Comparison of ENCODE assay signal across 12 cellular contexts in the genomic region with DNA sequence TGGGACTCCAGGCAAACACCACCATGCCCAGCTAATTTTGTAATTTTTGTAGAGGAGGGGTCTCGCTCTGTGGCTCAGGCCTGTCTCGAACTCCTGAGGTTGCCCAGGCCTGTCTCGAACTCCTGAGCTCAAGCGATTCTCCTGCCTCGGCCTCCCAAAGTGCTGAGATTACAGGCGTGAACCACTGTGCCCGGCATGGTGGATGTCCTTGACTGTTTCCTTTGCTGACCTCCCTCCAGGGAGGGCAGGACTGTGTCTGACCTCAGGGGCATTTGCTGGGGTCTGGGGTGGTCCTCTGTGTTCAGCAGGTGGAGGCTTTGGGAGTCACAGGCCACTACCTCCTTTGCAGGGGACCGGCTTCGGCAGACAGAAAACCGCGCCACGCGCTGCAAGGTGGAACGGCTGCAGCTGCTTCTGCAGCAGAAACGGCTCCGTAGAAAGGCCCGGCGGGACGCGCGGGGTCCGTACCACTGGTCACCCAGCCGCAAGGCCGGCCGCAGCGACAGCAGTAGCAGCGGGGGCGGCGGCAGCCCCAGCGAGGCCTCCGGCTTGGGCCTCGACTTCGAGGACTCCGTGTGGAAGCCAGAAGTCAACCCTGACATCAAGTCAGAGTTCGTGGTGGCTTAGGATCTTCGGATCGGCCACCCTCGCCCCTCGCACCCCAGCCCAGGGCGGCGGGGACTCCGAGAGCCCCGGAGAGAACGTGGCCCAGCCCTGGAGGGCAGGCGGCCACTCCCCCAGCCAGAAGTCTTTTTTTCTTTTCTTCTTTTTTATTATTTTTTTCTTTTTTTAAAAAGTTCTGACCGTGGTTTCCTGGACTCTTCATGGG. TPM values are rescaled to one million over a fixed set of nuclear protein-coding genes. Genes with fewer than 3 reads are reported as not detected.
DNase-seq lines count a peak whose midpoint lies in the region; ATAC-seq and TF ChIP-seq lines count a peak whose summit lies in the region.
"Had no signal": no experiment of that assay in that cellular context is flagged by ENCODE, and none has a peak within 500 bp of the region (broad histone marks: within the 10 kb centered on the region; RNA-seq: fewer than 3 reads in every experiment).

No MANE protein-coding gene starts in this region.

- peak overlapping the region; percentile 93 to 97 for H3K27ac Mint-ChIP-seq in natural killer cell treated with Interleukin-12 subunit alpha and Interleukin-12 subunit beta and Interleukin-15 and Interleukin-18, amount 100 ng/mL, for 72 hours

- H3K4me3 Mint-ChIP-seq in natural killer cell treated with Interleukin-12 subunit alpha and Interleukin-12 subunit beta and Interleukin-15 and Interleukin-18, amount 100 ng/mL, for 72 hours, result no peak overlapping the region

- H3K36me3 ChIP-seq in uterus, result no peaks in the 10 kb centered on the region

- TF ChIP-seq POLR2A in uterus (IDR thresholded peaks at IDR 0.05), result no peak

- no peak for TF ChIP-seq CTCF in uterus (IDR thresholded peaks at IDR 0.05)

- H3K9me3 ChIP-seq in uterus, result no peaks in the 10 kb centered on the region

- no peaks in the 10 kb centered on the region for H3K36me3 Mint-ChIP-seq in natural killer cell treated with Interleukin-12 subunit alpha and Interleukin-12 subunit beta and Interleukin-15 and Interleukin-18, amount 100 ng/mL, for 72 hours

- H3K27me3 ChIP-seq in uterus, result no peaks in the 10 kb centered on the region

- H3K27ac ChIP-seq in caudate nucleus (ENCODE audit: low read depth, low read length) (peak overlapping the region; percentile 52), uterus (peak overlapping the region; percentile 94 to 95)

- no peak overlapping the region for H3K4me3 ChIP-seq in uterus

- ATAC-seq in left ventricle myocardium superior (no peak), left cardiac atrium (no peak), GM18511 (IDR thresholded peaks at IDR 0.05; ENCODE audit: unreplicated experiment) (no peak), GM18517 (IDR thresholded peaks at IDR 0.05; ENCODE audit: unreplicated experiment) (no peak)
- ATAC-seq in natural killer cell treated with Interleukin-12 subunit alpha and Interleukin-12 subunit beta and Interleukin-15 and Interleukin-18, amount 100 ng/mL, for 72 hours, result no peak

- DNase-seq in left ventricle myocardium superior (peak; percentile 53), left cardiac atrium (no peak), caudate nucleus (lab: John Stamatoyannopoulos, UW) (no peak), uterus (no peak), NCI-H2107 (lab: John Stamatoyannopoulos, UW) (no peak)
- DNase-seq in natural killer cell treated with Interleukin-12 subunit alpha and Interleukin-12 subunit beta and Interleukin-15 and Interleukin-18, amount 100 ng/mL, for 72 hours (ENCODE audit: low spot score), result no peak
- DNase-seq: Calu3; NCI-H2171; stimulated activated CD4-positive, alpha-beta T cell treated with anti-CD3 and anti-CD28 coated beads, Interleukin-1b, Interleukin-23, amount 100 ng/mL, for 48 hours; SW 1271 had no signal

- no peaks in the 10 kb centered on the region for H3K9me3 Mint-ChIP-seq in natural killer cell treated with Interleukin-12 subunit alpha and Interleukin-12 subunit beta and Interleukin-15 and Interleukin-18, amount 100 ng/mL, for 72 hours

- H3K4me1 Mint-ChIP-seq in natural killer cell treated with Interleukin-12 subunit alpha and Interleukin-12 subunit beta and Interleukin-15 and Interleukin-18, amount 100 ng/mL, for 72 hours (ENCODE audit: low read depth in 2 of 2), result peaks cover 25 to 34% of the 10 kb centered on the region in 2 donors

- peaks cover 12 to 54% of the 10 kb centered on the region in 2 donors for H3K4me1 ChIP-seq in uterus

- H3K27me3 Mint-ChIP-seq in natural killer cell treated with Interleukin-12 subunit alpha and Interleukin-12 subunit beta and Interleukin-15 and Interleukin-18, amount 100 ng/mL, for 72 hours, result no peaks in the 10 kb centered on the region

- intact Hi-C loops in left ventricle myocardium superior (cut with micrococcal nuclease), result no loop called here
- intact Hi-C loops in left cardiac atrium (cut with DNase I), result no loop called here
- intact Hi-C loops in uterus (cut with DNase I; ENCODE audit: low total_unique reads), result no loop called here

RNA-seq across cellular contexts. Expression of a gene that starts 8.5 kb away (rescaled TPM):
- total RNA-seq in left ventricle myocardium superior (59.7 TPM), left cardiac atrium (100 to 1,000 TPM in 1 of 2 donors, 10 to 100 TPM in 1; 58.7 to 148 TPM), uterus (100 to 1,000 TPM in 1 of 4 donors, 10 to 100 TPM in 2, under 1 TPM in 1; 0.77 to 108 (median 15.0) TPM)
- 10 to 100 TPM; 85.9 to 88.3 TPM for total RNA-seq in natural killer cell treated with Interleukin-12 subunit alpha and Interleukin-12 subunit beta and Interleukin-15 and Interleukin-18, amount 100 ng/mL, for 72 hours

RNA-seq across cellular contexts. Expression of a gene that starts 12.3 kb away (rescaled TPM):
- total RNA-seq in left ventricle myocardium superior, result 248 TPM
- 100 to 1,000 TPM; 229 to 379 TPM for total RNA-seq in left cardiac atrium
- 100 to 1,000 TPM; 226 to 251 TPM for total RNA-seq in natural killer cell treated with Interleukin-12 subunit alpha and Interleukin-12 subunit beta and Interleukin-15 and Interleukin-18, amount 100 ng/mL, for 72 hours
- total RNA-seq in uterus, result 100 to 1,000 TPM; 235 to 950 (median 535) TPM

RNA-seq across cellular contexts. Expression of a gene that starts 15.3 kb away (rescaled TPM):
- total RNA-seq in left ventricle myocardium superior (686 TPM), left cardiac atrium (100 to 1,000 TPM; 540 to 639 TPM), uterus (100 to 1,000 TPM in 2 of 4 donors, 10 to 100 TPM in 1, 1 to 10 TPM in 1; 4.7 to 164 (median 68.9) TPM)
- 100 to 1,000 TPM; 163 to 215 TPM for total RNA-seq in natural killer cell treated with Interleukin-12 subunit alpha and Interleukin-12 subunit beta and Interleukin-15 and Interleukin-18, amount 100 ng/mL, for 72 hours

RNA-seq across cellular contexts. Expression of a gene that starts 18.5 kb away (rescaled TPM):
- 13.1 TPM for total RNA-seq in left ventricle myocardium superior
- 10 to 100 TPM; 19.2 to 21.4 TPM for total RNA-seq in left cardiac atrium
- total RNA-seq in natural killer cell treated with Interleukin-12 subunit alpha and Interleukin-12 subunit beta and Interleukin-15 and Interleukin-18, amount 100 ng/mL, for 72 hours, result 10 to 100 TPM; 59.5 to 94.2 TPM
- total RNA-seq in uterus, result 10 to 100 TPM in 2 of 4 donors, 1 to 10 TPM in 2; 2.1 to 24.3 (median 7.1) TPM

RNA-seq across cellular contexts. Expression of a gene that starts 19.1 kb away (rescaled TPM):
- 1.2 TPM for total RNA-seq in left ventricle myocardium superior
- total RNA-seq in left cardiac atrium, result 1 to 10 TPM; 1.6 to 3.8 TPM
- under 1 TPM in 1 of 2 donors, not detected in 1; 0.28 TPM for total RNA-seq in natural killer cell treated with Interleukin-12 subunit alpha and Interleukin-12 subunit beta and Interleukin-15 and Interleukin-18, amount 100 ng/mL, for 72 hours
- total RNA-seq in uterus, result 1 to 10 TPM in 2 of 4 donors, under 1 TPM in 1, not detected in 1; 0.26 to 1.5 (median 1.0) TPM
